In genomic region chr2:96336873-96337272, GRCh38 we compare ENCODE assay signal across 11 cellular contexts. TPM values are rescaled to one million over a fixed set of nuclear protein-coding genes. Genes with fewer than 3 reads are reported as not detected.
DNase-seq lines count a peak whose midpoint lies in the region; ATAC-seq and TF ChIP-seq lines count a peak whose summit lies in the region.
"Had no signal": no experiment of that assay in that cellular context is flagged by ENCODE, and none has a peak within 500 bp of the region (broad histone marks: within the 10 kb centered on the region; RNA-seq: fewer than 3 reads in every experiment).

No MANE protein-coding gene starts in this region.

- no peak overlapping the region for H2BK15ac ChIP-seq in H9 (ENCODE audit: low read depth, low read length)

- no peak overlapping the region for H4K8ac ChIP-seq in H9 (replicated peaks; ENCODE audit: insufficient read length, low read depth, low read length)

- peaks cover 6% of the 10 kb centered on the region for H3K23me2 ChIP-seq in H9 (ENCODE audit: insufficient read length, low read depth, low read length, poor library complexity, severe bottlenecking)

- H3K36me3 ChIP-seq in SK-N-MC (ENCODE audit: insufficient read depth, low read length) = peaks cover 24% of the 10 kb centered on the region
- H3K36me3 ChIP-seq in iPS-15b (ENCODE audit: control insufficient read depth, insufficient read depth, low read length) = peaks cover 3% of the 10 kb centered on the region

- H3K9me3 Mint-ChIP-seq in CD14-positive monocyte (no peaks in the 10 kb centered on the region), H9 (no peaks in the 10 kb centered on the region)

- peaks cover 14% of the 10 kb centered on the region; the same call in 1 of the 2 replicates for H3K79me2 ChIP-seq in H9 (ENCODE audit: insufficient read depth, low read length)

- H2AK5ac ChIP-seq in H9 (ENCODE audit: insufficient read length, low read length) = no peak overlapping the region

- H3K23ac ChIP-seq in H9 (ENCODE audit: insufficient read length, low read depth, low read length) = no peak overlapping the region

- H3K18ac ChIP-seq in H9 (ENCODE audit: insufficient read length, low read depth, low read length) = no peak overlapping the region

- H3K27me3 Mint-ChIP-seq in CD14-positive monocyte (ENCODE audit: low read depth in 3 of 3) (peaks cover 0 to 1% (median 0%) of the 10 kb centered on the region in 3 donors), H9 (ENCODE audit: low read depth) (no peaks in the 10 kb centered on the region)

- H3K4me1 Mint-ChIP-seq in CD14-positive monocyte = peaks cover 40% of the 10 kb centered on the region
- H3K4me1 Mint-ChIP-seq in H9 = peaks cover 14 to 18% of the 10 kb centered on the region in 2 experiments

- no peak overlapping the region for H3K4ac ChIP-seq in H9 (ENCODE audit: low read depth, low read length)

- H4K20me1 ChIP-seq in H9 (ENCODE audit: control insufficient read depth, insufficient read depth, insufficient read length) = no peaks in the 10 kb centered on the region

- no peaks in the 10 kb centered on the region for H3K27me3 ChIP-seq in H9 (ENCODE audit: insufficient read depth, low read length)
- H3K27me3 ChIP-seq in iPS-15b (ENCODE audit: control insufficient read depth, insufficient read depth, low read length) = no peaks in the 10 kb centered on the region

- H3K9me3 ChIP-seq in H9 (ENCODE audit: control insufficient read depth, low read depth, low read length) = no peaks in the 10 kb centered on the region
- no peaks in the 10 kb centered on the region for H3K9me3 ChIP-seq in SK-N-MC (ENCODE audit: low read depth, low read length)
- no peaks in the 10 kb centered on the region for H3K9me3 ChIP-seq in iPS-15b (ENCODE audit: control insufficient read depth, insufficient read depth, low read length)

- H3K36me3 Mint-ChIP-seq in CD14-positive monocyte (peaks cover 5 to 13% of the 10 kb centered on the region in 2 donors), H9 (ENCODE audit: insufficient read depth in 1 of 3, low read depth in 3 of 3) (peaks cover 11 to 28% (median 25%) of the 10 kb centered on the region in 3 experiments)

- no peak overlapping the region for H2BK12ac ChIP-seq in H9 (ENCODE audit: insufficient read length, low read depth, low read length)

- no peak overlapping the region for H3K56ac ChIP-seq in H9 (ENCODE audit: insufficient read length, low read depth, low read length)

- no peak overlapping the region for H2BK5ac ChIP-seq in H9 (ENCODE audit: insufficient read length, low read length)

- no peak overlapping the region for H3K14ac ChIP-seq in H9 (ENCODE audit: insufficient read depth, low read length)

- H2AFZ ChIP-seq in H9 (ENCODE audit: low read length) = no peak overlapping the region

- H3T11ph ChIP-seq in H9 (ENCODE audit: low read length) = no peak overlapping the region

- ATAC-seq in HG03565 (IDR thresholded peaks at IDR 0.05; ENCODE audit: unreplicated experiment) (no peak), GM21381 (IDR thresholded peaks at IDR 0.05; ENCODE audit: unreplicated experiment) (no peak)

- no peak overlapping the region for H4K5ac ChIP-seq in H9 (ENCODE audit: insufficient read length, low read depth, low read length)

- TF ChIP-seq CTCF in CD14-positive monocyte (IDR thresholded peaks at IDR 0.05) = no peak
- no peak for TF ChIP-seq CTCF in H9 (conservative IDR thresholded peaks at IDR 0.05)

- H3K4me3 ChIP-seq in SK-N-MC = peak overlapping the region; percentile 88
- H3K4me3 ChIP-seq in iPS-15b (ENCODE audit: low read depth, low read length) = peak overlapping the region; percentile 69

- no peak overlapping the region for H4K91ac ChIP-seq in H9 (ENCODE audit: insufficient read length, low read depth, low read length)

- H3K4me2 ChIP-seq in H9 (ENCODE audit: insufficient read depth, insufficient read length, low read length) = peak overlapping the region; percentile 90

- intact Hi-C loops in CD14-positive monocyte (cut with micrococcal nuclease) = loop anchor here in 1 of 2 donors (2.0 kb wide), 1 partner anchor 32 kb away; the partner anchor contains the start of gene SNRNP200

- no CpG with 5 or more reads among the region's 3 CpGs for WGBS in H9 (ENCODE audit: extremely low coverage, insufficient read length, low lambda C conversion rate)

- H3K9ac ChIP-seq in H9 (ENCODE audit: extremely low read depth, insufficient read length, low read length) = no peak overlapping the region
- H3K9ac ChIP-seq in SK-N-MC (ENCODE audit: insufficient read length) = peak overlapping the region; percentile 94
- H3K9ac ChIP-seq in iPS-15b (ENCODE audit: low read depth, low read length) = no peak overlapping the region

- DNase-seq in CD14-positive monocyte (ENCODE audit: low spot score) (no peak), H9 (no peak), SK-N-MC (ENCODE audit: low read depth, low spot score) (no peak), NCI-H2227 (lab: John Stamatoyannopoulos, UW; ENCODE audit: unreplicated experiment) (no peak), caudate nucleus (lab: John Stamatoyannopoulos, UW) (no peak)
- DNase-seq: effector memory CD4-positive, alpha-beta T cell; NCI-H748 treated with DMSO at 0.1 percent for 48 hours; stimulated activated CD4-positive, alpha-beta T cell treated with anti-CD3 and anti-CD28 coated beads, Interleukin-12 subunit alpha, Interleukin-12 subunit beta, amount 100 ng/mL, for 4 hours had no signal

- H2BK20ac ChIP-seq in H9 (ENCODE audit: low read depth, low read length, poor library complexity, severe bottlenecking) = no peak overlapping the region

- no peak overlapping the region for H2BK120ac ChIP-seq in H9 (ENCODE audit: low read depth, low read length, poor library complexity, severe bottlenecking)

- H3K27ac Mint-ChIP-seq in CD14-positive monocyte = peak overlapping the region; percentile 33 to 96 (median 88)
- no peak overlapping the region for H3K27ac Mint-ChIP-seq in H9

- H3K4me1 ChIP-seq in H9 (ENCODE audit: insufficient read depth, low read length) = no peaks in the 10 kb centered on the region
- no peaks in the 10 kb centered on the region for H3K4me1 ChIP-seq in iPS-15b (ENCODE audit: control insufficient read depth, insufficient read depth, low read length)

- no peaks in the 10 kb centered on the region for H3K79me1 ChIP-seq in H9 (ENCODE audit: insufficient read depth, low read depth, low read length, poor library complexity, severe bottlenecking)

- H3K27ac ChIP-seq in H9 (ENCODE audit: insufficient read length, low read depth, low read length) (no peak overlapping the region), SK-N-MC (no peak overlapping the region), caudate nucleus (ENCODE audit: low read depth, low read length) (no peak overlapping the region)

- H3K4me3 Mint-ChIP-seq in CD14-positive monocyte (peak overlapping the region; percentile 78 to 86), H9 (peak overlapping the region; percentile 85 to 93)

RNA-seq across cellular contexts. Expression of gene NCAPH, which starts 1.3 kb away (rescaled TPM):
- under 1 TPM in 1 of 2 donors, not detected in 1; 0.19 TPM for polyA plus RNA-seq in CD14-positive monocyte
- 52.9 and 55.8 TPM in 2 replicates for total RNA-seq in H9 (2021)

RNA-seq across cellular contexts. Expression of gene ITPRIPL1, which starts 11.8 kb away (rescaled TPM):
- under 1 TPM; 0.18 to 0.50 TPM for polyA plus RNA-seq in CD14-positive monocyte
- total RNA-seq in H9 (2021) = 16.1 and 16.3 TPM in 2 replicates

RNA-seq across cellular contexts. Expression of gene SNRNP200, which starts 31.5 kb away (rescaled TPM):
- polyA plus RNA-seq in CD14-positive monocyte = 10 to 100 TPM; 27.2 to 36.1 TPM
- 215 and 218 TPM in 2 replicates for total RNA-seq in H9 (2021)

Comparison
In these comparisons a context has a peak if more than half of its experiments do, and no peak if none do; other contexts are left out.
1. H3K27ac Mint-ChIP-seq: peak in CD14-positive monocyte (7 of 7); none in H9 (0 of 3).